8 cellular contexts compared by ENCODE assay signal in genomic region chr17:9115446-9116265, GRCh38.
A peak's percentile ranks its signal among the peaks of the same experiment; 100 is the strongest.
DNase-seq lines count a peak whose midpoint lies in the region; ATAC-seq and TF ChIP-seq lines count a peak whose summit lies in the region.

No MANE protein-coding gene starts in this region.

- intact Hi-C loops in MCF 10A (cut with micrococcal nuclease) = no loop called here

- peak overlapping the region; percentile 37 to 57 (median 46) for H3K4me3 ChIP-seq in fibroblast of lung (replicated peaks in 1 of 4; ENCODE audit: control extremely low read depth in 1 of 4, insufficient read depth in 1 of 4, low read depth in 3 of 4, low read length in 4 of 4)

- no peak overlapping the region for H3K4me3 Mint-ChIP-seq in MCF 10A (ENCODE audit: unreplicated experiment)
- peak overlapping the region; percentile 48 for H3K4me3 Mint-ChIP-seq in activated CD8-positive, alpha-beta memory T cell treated with anti-CD3 and anti-CD28 coated beads, Interleukin-2, amount 10 ng/mL, durations not matched to agents 7 days and 5 days
- H3K4me3 Mint-ChIP-seq in naive thymus-derived CD8-positive, alpha-beta T cell = peak overlapping the region; percentile 32 to 78 (median 70)
- H3K4me3 Mint-ChIP-seq in stimulated activated naive CD8-positive, alpha-beta T cell treated with anti-CD3 and anti-CD28 coated beads, Interleukin-15, amount 100 ng/mL, for 72 hours = peak overlapping the region; percentile 71 to 80

- no peaks in the 10 kb centered on the region for H3K4me1 Mint-ChIP-seq in MCF 10A (ENCODE audit: insufficient read depth, unreplicated experiment)
- peaks cover 14% of the 10 kb centered on the region for H3K4me1 Mint-ChIP-seq in activated CD8-positive, alpha-beta memory T cell treated with anti-CD3 and anti-CD28 coated beads, Interleukin-2, amount 10 ng/mL, durations not matched to agents 7 days and 5 days
- peaks cover 2 to 15% (median 9%) of the 10 kb centered on the region in 4 donors for H3K4me1 Mint-ChIP-seq in naive thymus-derived CD8-positive, alpha-beta T cell
- peaks cover 21% of the 10 kb centered on the region for H3K4me1 Mint-ChIP-seq in stimulated activated naive CD8-positive, alpha-beta T cell treated with anti-CD3 and anti-CD28 coated beads, Interleukin-15, amount 100 ng/mL, for 72 hours

- H4K20me1 ChIP-seq in fibroblast of lung (ENCODE audit: control insufficient read depth, extremely low read depth, insufficient read depth, low read length) = no peaks in the 10 kb centered on the region

- H3K27ac Mint-ChIP-seq in MCF 10A (ENCODE audit: low read depth, unreplicated experiment) = no peak overlapping the region
- H3K27ac Mint-ChIP-seq in activated CD8-positive, alpha-beta memory T cell treated with anti-CD3 and anti-CD28 coated beads, Interleukin-2, amount 10 ng/mL, durations not matched to agents 7 days and 5 days = no peak overlapping the region
- H3K27ac Mint-ChIP-seq in naive thymus-derived CD8-positive, alpha-beta T cell = peak overlapping the region in 2 of 10 donors; percentile 28 to 57
- H3K27ac Mint-ChIP-seq in stimulated activated naive CD8-positive, alpha-beta T cell treated with anti-CD3 and anti-CD28 coated beads, Interleukin-15, amount 100 ng/mL, for 72 hours = peak overlapping the region; percentile 59 to 88

- H3K79me2 ChIP-seq in fibroblast of lung (ENCODE audit: control insufficient read depth, insufficient read depth, low read length) = no peaks in the 10 kb centered on the region

- H3K9me3 Mint-ChIP-seq in MCF 10A (ENCODE audit: unreplicated experiment) = no peaks in the 10 kb centered on the region
- H3K9me3 Mint-ChIP-seq in activated CD8-positive, alpha-beta memory T cell treated with anti-CD3 and anti-CD28 coated beads, Interleukin-2, amount 10 ng/mL, durations not matched to agents 7 days and 5 days (ENCODE audit: low read depth) = no peaks in the 10 kb centered on the region
- H3K9me3 Mint-ChIP-seq in naive thymus-derived CD8-positive, alpha-beta T cell = peaks cover 0 to 6% (median 3%) of the 10 kb centered on the region in 9 donors
- H3K9me3 Mint-ChIP-seq in stimulated activated naive CD8-positive, alpha-beta T cell treated with anti-CD3 and anti-CD28 coated beads, Interleukin-15, amount 100 ng/mL, for 72 hours = no peaks in the 10 kb centered on the region

- BruUV-seq in MCF 10A (replicated peaks; lab: Mats Ljungman, UMichigan) = no TSS peak

- no peaks in the 10 kb centered on the region for H3K36me3 Mint-ChIP-seq in MCF 10A (ENCODE audit: insufficient read depth, unreplicated experiment)
- H3K36me3 Mint-ChIP-seq in activated CD8-positive, alpha-beta memory T cell treated with anti-CD3 and anti-CD28 coated beads, Interleukin-2, amount 10 ng/mL, durations not matched to agents 7 days and 5 days = no peaks in the 10 kb centered on the region
- H3K36me3 Mint-ChIP-seq in naive thymus-derived CD8-positive, alpha-beta T cell = peaks cover 0 to 1% (median 0%) of the 10 kb centered on the region in 3 donors

- no peaks in the 10 kb centered on the region for H3K4me1 ChIP-seq in fibroblast of lung (ENCODE audit: control insufficient read depth, extremely low read depth, insufficient read depth, low read length)

- in situ Hi-C loops in T47D (cut with HindIII; ENCODE audit: low pct_unique_long_range_greater_than_20kb, low sequenced_read_pairs) = no loop called here

- no peaks in the 10 kb centered on the region for H3K36me3 ChIP-seq in fibroblast of lung (ENCODE audit: control insufficient read depth, insufficient read depth, low read length)

- H3K27me3 Mint-ChIP-seq in MCF 10A (ENCODE audit: insufficient read depth, unreplicated experiment) = no peaks in the 10 kb centered on the region
- peaks cover 22% of the 10 kb centered on the region for H3K27me3 Mint-ChIP-seq in activated CD8-positive, alpha-beta memory T cell treated with anti-CD3 and anti-CD28 coated beads, Interleukin-2, amount 10 ng/mL, durations not matched to agents 7 days and 5 days
- H3K27me3 Mint-ChIP-seq in naive thymus-derived CD8-positive, alpha-beta T cell = peaks cover 0 to 7% (median 4%) of the 10 kb centered on the region in 5 donors
- H3K27me3 Mint-ChIP-seq in stimulated activated naive CD8-positive, alpha-beta T cell treated with anti-CD3 and anti-CD28 coated beads, Interleukin-15, amount 100 ng/mL, for 72 hours = peaks cover 18% of the 10 kb centered on the region

- no peaks in the 10 kb centered on the region for H3K9me3 ChIP-seq in fibroblast of lung (ENCODE audit: control insufficient read depth, insufficient read depth, low read depth, low read length)

- POLR2A ChIA-PET in MCF 10A (lab: Yijun Ruan, JAX) = no interaction called here
- POLR2A ChIA-PET in naive thymus-derived CD8-positive, alpha-beta T cell (lab: Charles Lee) = no interaction called here

- peak overlapping the region; percentile 32 for H3K27ac ChIP-seq in fibroblast of lung (ENCODE audit: insufficient read depth, low read length)

- CTCF ChIA-PET in MCF 10A (lab: Yijun Ruan, JAX) = no interaction called here
- CTCF ChIA-PET in activated CD8-positive, alpha-beta memory T cell treated with anti-CD3 and anti-CD28 coated beads, Interleukin-2, amount 10 ng/mL, durations not matched to agents 7 days and 5 days (lab: Charles Lee) = interaction anchor here (0.9 to 1.2 kb wide), 4 partner anchors 12 to 439 kb away, joined by 3 to 5 read pairs (median 4); no protein-coding TSS in a partner anchor

- ATAC-seq in activated CD8-positive, alpha-beta memory T cell treated with anti-CD3 and anti-CD28 coated beads, Interleukin-2, amount 10 ng/mL, durations not matched to agents 7 days and 5 days = peak; percentile 89
- ATAC-seq in naive thymus-derived CD8-positive, alpha-beta T cell = peak; percentile 85 to 88
- ATAC-seq in stimulated activated naive CD8-positive, alpha-beta T cell treated with anti-CD3 and anti-CD28 coated beads, Interleukin-15, amount 100 ng/mL, for 72 hours = peak; percentile 98

- H3K27me3 ChIP-seq in fibroblast of lung (ENCODE audit: control insufficient read depth, insufficient read depth, low read length) = no peaks in the 10 kb centered on the region

- H3K4me2 ChIP-seq in fibroblast of lung (ENCODE audit: extremely low read depth, insufficient read depth, low read length) = peak overlapping the region; percentile 80

- TF ChIP-seq CTCF in MCF 10A (IDR thresholded peaks at IDR 0.05; ENCODE audit: unreplicated experiment) (no peak), fibroblast of lung (conservative IDR thresholded peaks at IDR 0.05 in 1 of 2, IDR thresholded peaks at IDR 0.05 in 1 of 2; ENCODE audit: low read depth in 1 of 2, low read length in 2 of 2) (peak; percentile 35 to 44)

- DNase-seq in T47D (ENCODE audit: low read depth in 1 of 2, low spot score in 1 of 2) (peak; percentile 43 to 66), MCF 10A (ENCODE audit: unreplicated experiment) (no peak), fibroblast of lung (ENCODE audit: low read depth in 2 of 2) (peak; percentile 59 to 70), SKM-1 treated with dmso at 0.1 percent for 144 hours (lab: John Stamatoyannopoulos, UW; ENCODE audit: unreplicated experiment) (no peak), NCI-H1436 (lab: John Stamatoyannopoulos, UW) (no peak)
- DNase-seq in activated CD8-positive, alpha-beta memory T cell treated with anti-CD3 and anti-CD28 coated beads, Interleukin-2, amount 10 ng/mL, durations not matched to agents 7 days and 5 days = peak; percentile 68
- peak in 8 of 10 donors; percentile 5 to 41 (median 26) for DNase-seq in naive thymus-derived CD8-positive, alpha-beta T cell
- peak; percentile 60 to 69 for DNase-seq in stimulated activated naive CD8-positive, alpha-beta T cell treated with anti-CD3 and anti-CD28 coated beads, Interleukin-15, amount 100 ng/mL, for 72 hours

- peak overlapping the region; percentile 46 for H2AFZ ChIP-seq in fibroblast of lung (ENCODE audit: low read length)

- H3K9ac ChIP-seq in fibroblast of lung (ENCODE audit: insufficient read depth, low read length) = peak overlapping the region; percentile 50

Comparison
In these comparisons a context has a peak if more than half of its experiments do, and no peak if none do; other contexts are left out.
1. DNase-seq: peak in T47D (2 of 2), activated CD8-positive, alpha-beta memory T cell treated with anti-CD3 and anti-CD28 coated beads, Interleukin-2, amount 10 ng/mL, durations not matched to agents 7 days and 5 days (single experiment), fibroblast of lung (2 of 2), naive thymus-derived CD8-positive, alpha-beta T cell (8 of 10) and stimulated activated naive CD8-positive, alpha-beta T cell treated with anti-CD3 and anti-CD28 coated beads, Interleukin-15, amount 100 ng/mL, for 72 hours (2 of 2); none in MCF 10A (single experiment), SKM-1 treated with dmso at 0.1 percent for 144 hours (single experiment) and NCI-H1436 (single experiment).
2. H3K27ac Mint-ChIP-seq: peak in stimulated activated naive CD8-positive, alpha-beta T cell treated with anti-CD3 and anti-CD28 coated beads, Interleukin-15, amount 100 ng/mL, for 72 hours (2 of 2); none in MCF 10A (single experiment) and activated CD8-positive, alpha-beta memory T cell treated with anti-CD3 and anti-CD28 coated beads, Interleukin-2, amount 10 ng/mL, durations not matched to agents 7 days and 5 days (single experiment).
3. Peak in every context shown above with its lines, with median percentiles within 50 percentile points of each other: ATAC-seq.